12 cellular contexts compared by ENCODE assay signal in the genomic region with DNA sequence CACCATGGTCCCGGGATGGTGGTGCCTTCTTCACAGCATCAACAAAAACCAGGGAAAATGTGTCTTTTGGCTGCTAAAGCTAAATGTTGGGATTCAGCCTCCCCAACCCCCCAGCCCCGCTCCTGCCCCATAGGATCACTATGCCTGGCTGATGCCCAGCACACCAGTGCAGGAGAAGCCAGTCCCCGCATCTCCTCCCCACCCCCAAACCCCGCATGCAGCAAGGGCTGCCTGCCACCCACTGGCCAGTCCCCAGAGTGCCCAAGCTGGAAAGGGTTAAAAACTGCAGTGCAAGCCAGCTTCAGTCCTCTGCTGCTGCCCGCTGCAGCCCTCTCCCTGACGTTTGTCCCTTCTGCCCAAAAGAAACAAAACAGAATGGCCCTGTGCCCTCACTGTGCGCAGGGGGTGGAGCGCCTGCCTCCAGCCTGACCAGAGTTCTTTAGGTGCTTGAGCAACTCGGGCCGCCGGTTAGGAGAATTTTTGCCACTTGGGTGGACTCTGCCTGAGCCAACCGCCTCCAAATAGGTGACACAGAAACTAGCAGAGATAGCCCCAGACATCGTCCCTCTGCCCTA. TPM values are rescaled to one million over a fixed set of nuclear protein-coding genes. Genes with fewer than 3 reads are reported as not detected.
DNase-seq lines count a peak whose midpoint lies in the region; ATAC-seq and TF ChIP-seq lines count a peak whose summit lies in the region.
"Had no signal": no experiment of that assay in that cellular context is flagged by ENCODE, and none has a peak within 500 bp of the region (broad histone marks: within the 10 kb centered on the region; RNA-seq: fewer than 3 reads in every experiment).

No MANE protein-coding gene starts in this region.

- TF ChIP-seq CTCF in VCaP (conservative IDR thresholded peaks at IDR 0.05), result no peak; the same call in 1 of the 2 replicates
- no peak for TF ChIP-seq CTCF in psoas muscle (IDR thresholded peaks at IDR 0.05)

- WGBS in psoas muscle, 3 donors, result 53 to 82% (median 67%) methylated on average over 13 of the region's 13 CpGs

- intact Hi-C loops in left cardiac atrium (cut with DNase I) (no loop called here), psoas muscle (cut with DNase I) (no loop called here)

- no peaks in the 10 kb centered on the region for H3K27me3 ChIP-seq in psoas muscle (ENCODE audit: insufficient read depth in 3 of 3, low read length in 2 of 3)

- H3K4me3 ChIP-seq in psoas muscle, result peak overlapping the region; percentile 7

- DNase-seq in C1 segment of cervical spinal cord (lab: John Stamatoyannopoulos, UW), result peak in 8 of 14 donors; percentile 21 to 48 (median 42)
- DNase-seq in left cardiac atrium, result peak; percentile 26
- DNase-seq in psoas muscle, result no peak
- no peak for DNase-seq in DMS53 (lab: John Stamatoyannopoulos, UW)
- no peak for DNase-seq in SHP77 (lab: John Stamatoyannopoulos, UW)
- DNase-seq in RPMI8226, result no peak
- DNase-seq in putamen (ENCODE audit: low spot score), result no peak
- DNase-seq: activated CD8-positive, alpha-beta memory T cell treated with anti-CD3 and anti-CD28 coated beads, Interleukin-2, amount 50 U/mL, for 4 hours; central memory CD4-positive, alpha-beta T cell; left colon; PC-3 had no signal

- peaks cover 0 to 48% of the 10 kb centered on the region in 2 donors for H3K36me3 ChIP-seq in psoas muscle (ENCODE audit: insufficient read depth in 1 of 2, low read depth in 1 of 2)

- no peak for ATAC-seq in left cardiac atrium
- no peak for ATAC-seq in psoas muscle
- ATAC-seq: left colon, PC-3 had no signal

- peak overlapping the region; percentile 99; the same call in 1 of the 2 replicates for H3K27ac ChIP-seq in VCaP
- peak overlapping the region; percentile 23 for H3K27ac ChIP-seq in psoas muscle

- H3K9me3 ChIP-seq in psoas muscle, result no peaks in the 10 kb centered on the region

- peaks cover 22% of the 10 kb centered on the region for H3K4me1 ChIP-seq in psoas muscle

RNA-seq across cellular contexts. Expression of a gene that starts 3.7 kb away (rescaled TPM):
- total RNA-seq in left cardiac atrium, result 100 to 1,000 TPM; 229 to 241 TPM
- 100 to 1,000 TPM; 142 to 192 (median 175) TPM for total RNA-seq in psoas muscle
- polyA plus RNA-seq in psoas muscle, result 100 to 1,000 TPM; 120 to 145 (median 124) TPM

RNA-seq across cellular contexts. Expression of a gene that starts 20.0 kb away (rescaled TPM):
- total RNA-seq in left cardiac atrium (10 to 100 TPM in 1 of 2 donors, 1 to 10 TPM in 1; 5.5 to 14.8 TPM), psoas muscle (1 to 10 TPM in 3 of 4 donors, under 1 TPM in 1; 0.82 to 7.0 (median 2.3) TPM)
- 1 to 10 TPM in 1 of 3 donors, under 1 TPM in 2; 0.74 to 1.2 (median 0.75) TPM for polyA plus RNA-seq in psoas muscle
- total RNA-seq: PC-3 had no signal

RNA-seq across cellular contexts. Expression of a gene that starts 31.1 kb away (rescaled TPM):
- 1 to 10 TPM in 1 of 2 donors, not detected in 1; 5.2 TPM for total RNA-seq in left cardiac atrium
- not detected for total RNA-seq in psoas muscle
- not detected for polyA plus RNA-seq in psoas muscle
- total RNA-seq: left colon, PC-3 had no signal

RNA-seq across cellular contexts. Expression of a gene that starts 56.1 kb away (rescaled TPM):
- 10 to 100 TPM; 15.1 to 15.4 TPM for total RNA-seq in left cardiac atrium
- total RNA-seq in psoas muscle, result 1 to 10 TPM in 3 of 4 donors, under 1 TPM in 1; 0.76 to 1.6 (median 1.1) TPM
- under 1 TPM; 0.44 to 0.66 (median 0.53) TPM for polyA plus RNA-seq in psoas muscle

Comparison
In these comparisons a context has a peak if more than half of its experiments do, and no peak if none do; other contexts are left out.
1. DNase-seq: peak in C1 segment of cervical spinal cord (8 of 14) and left cardiac atrium (single experiment); none in psoas muscle (0 of 2), DMS53 (single experiment), SHP77 (0 of 2), RPMI8226 (single experiment) and putamen (single experiment).